Comparison of ENCODE assay signal across 8 cellular contexts in genomic region chr7:133081119-133081604, GRCh38. TPM values are rescaled to one million over a fixed set of nuclear protein-coding genes. Genes with fewer than 3 reads are reported as not detected.
DNase-seq lines count a peak whose midpoint lies in the region; ATAC-seq and TF ChIP-seq lines count a peak whose summit lies in the region.

No MANE protein-coding gene starts in this region.

- H3K4me3 Mint-ChIP-seq in CD8-positive, alpha-beta memory T cell, result peak overlapping the region; percentile 90 to 97 (median 93)

- TF ChIP-seq CTCF in MM.1S (IDR thresholded peaks at IDR 0.05; ENCODE audit: low read length), result no peak
- no peak for TF ChIP-seq CTCF in ascending aorta (IDR thresholded peaks at IDR 0.05)

- H2AFZ ChIP-seq in MM.1S (ENCODE audit: low read length), result peak overlapping the region; percentile 61

- CTCF ChIA-PET in CD8-positive, alpha-beta memory T cell (lab: Charles Lee), result no interaction called here

- H3K79me2 ChIP-seq in MM.1S (ENCODE audit: low read length), result peaks cover 57% of the 10 kb centered on the region

- peak overlapping the region; percentile 88 for H3K9ac ChIP-seq in MM.1S (ENCODE audit: low read length)

- peak overlapping the region; percentile 94 for H3K27ac ChIP-seq in CD8-positive, alpha-beta memory T cell (ENCODE audit: low read depth, low read length)
- peak overlapping the region; percentile 42; the same call in 1 of the 2 replicates for H3K27ac ChIP-seq in MM.1S (ENCODE audit: low read length)
- H3K27ac ChIP-seq in ascending aorta, result peak overlapping the region in 1 of 2 donors; percentile 82

- no peaks in the 10 kb centered on the region for H3K9me2 ChIP-seq in MM.1S (replicated peaks; ENCODE audit: insufficient read depth, low read length)

- H3K4me1 ChIP-seq in CD8-positive, alpha-beta memory T cell (ENCODE audit: insufficient read depth, low read length), result peaks cover 16% of the 10 kb centered on the region
- H3K4me1 ChIP-seq in MM.1S (ENCODE audit: low read length) (no peaks in the 10 kb centered on the region), ascending aorta (peaks cover 4 to 9% of the 10 kb centered on the region in 2 donors)

- H3K9me3 Mint-ChIP-seq in CD8-positive, alpha-beta memory T cell, result no peaks in the 10 kb centered on the region

- H4K20me1 ChIP-seq in MM.1S (ENCODE audit: insufficient read depth, low read length), result peaks cover 27% of the 10 kb centered on the region

- H3K9me3 ChIP-seq in CD8-positive, alpha-beta memory T cell (ENCODE audit: low read length), result no peaks in the 10 kb centered on the region
- H3K9me3 ChIP-seq in MM.1S (replicated peaks; ENCODE audit: insufficient read depth, low read length) (no peaks in the 10 kb centered on the region), ascending aorta (no peaks in the 10 kb centered on the region)

- peaks cover 0 to 19% (median 2%) of the 10 kb centered on the region in 3 donors for H3K36me3 Mint-ChIP-seq in CD8-positive, alpha-beta memory T cell

- intact Hi-C loops in ascending aorta (cut with DNase I) (loop anchor here (2.0 to 10.0 kb wide), 3 partner anchors 172 to 1234 kb away; partner anchors contain the start of genes EXOC4, LRGUK and SLC35B4), sciatic nerve (cut with DNase I) (no loop called here)

- peaks cover 7% of the 10 kb centered on the region; the same call in 1 of the 2 replicates for H3F3A ChIP-seq in MM.1S (ENCODE audit: insufficient read depth, low read length)

- no peak for ATAC-seq in sciatic nerve
- no peak for ATAC-seq in GM21367 (IDR thresholded peaks at IDR 0.05; ENCODE audit: unreplicated experiment)

- no peaks in the 10 kb centered on the region for H3K36me3 ChIP-seq in CD8-positive, alpha-beta memory T cell (ENCODE audit: insufficient read depth, low read length)
- H3K36me3 ChIP-seq in MM.1S (replicated peaks; ENCODE audit: insufficient read depth, low read length) (0 out of 2 replicates have a peak, but pooled peaks cover 5% of the 10 kb centered on the region), ascending aorta (no peaks in the 10 kb centered on the region)

- peaks cover 0 to 2% of the 10 kb centered on the region in 2 donors for H3K27me3 Mint-ChIP-seq in CD8-positive, alpha-beta memory T cell

- DNase-seq in CD8-positive, alpha-beta memory T cell, result no peak
- peak; percentile 12 for DNase-seq in MM.1S
- no peak for DNase-seq in ascending aorta (ENCODE audit: low spot score in 2 of 2)
- DNase-seq in iPS-NIHi7 (ENCODE audit: extremely low spot score), result peak; percentile 38
- peak; percentile 2 to 8 (median 7) for DNase-seq in stimulated activated CD4-positive, alpha-beta T cell treated with anti-CD3 and anti-CD28 coated beads, TNF-alpha, amount 100 ng/mL, for 24 hours (ENCODE audit: low read depth in 3 of 3)
- DNase-seq in sciatic nerve (ENCODE audit: low spot score), result no peak
- no peak for DNase-seq in activated CD4-positive, CD25-positive, alpha-beta regulatory T cell treated with anti-CD3 and anti-CD28 coated beads, Interleukin-2, amount 50 U/mL, for 72 hours

- peaks cover 30 to 54% (median 40%) of the 10 kb centered on the region in 3 donors for H3K4me1 Mint-ChIP-seq in CD8-positive, alpha-beta memory T cell

- no peaks in the 10 kb centered on the region for H3K27me3 ChIP-seq in CD8-positive, alpha-beta memory T cell (ENCODE audit: insufficient read depth, low read length, poor library complexity, severe bottlenecking)
- H3K27me3 ChIP-seq in MM.1S (replicated peaks; ENCODE audit: insufficient read depth, low read length), result no peaks in the 10 kb centered on the region
- no peaks in the 10 kb centered on the region for H3K27me3 ChIP-seq in ascending aorta

- POLR2A ChIA-PET in CD8-positive, alpha-beta memory T cell (lab: Charles Lee), result interaction anchor here (1.1 kb wide), 2 partner anchors 172 to 1236 kb away, joined by 4 to 8 read pairs; partner anchors contain the start of genes EXOC4 and SLC35B4

- H3K27ac Mint-ChIP-seq in CD8-positive, alpha-beta memory T cell, result peak overlapping the region; percentile 85 to 99 (median 96)

- H3K4me2 ChIP-seq in MM.1S (ENCODE audit: low read depth, low read length), result peak overlapping the region; percentile 84

- H3K4me3 ChIP-seq in CD8-positive, alpha-beta memory T cell (ENCODE audit: low read length), result peak overlapping the region; percentile 94
- peak overlapping the region; percentile 89 for H3K4me3 ChIP-seq in MM.1S (ENCODE audit: low read length)
- peak overlapping the region; percentile 83 to 85 for H3K4me3 ChIP-seq in ascending aorta

RNA-seq across cellular contexts. Expression of gene CHCHD3, which starts 0.7 kb away (rescaled TPM):
- 10 to 100 TPM; 86.9 to 87.6 TPM for total RNA-seq in CD8-positive, alpha-beta memory T cell
- polyA plus RNA-seq in CD8-positive, alpha-beta memory T cell, result 59.1 TPM
- 26.2 TPM for total RNA-seq in ascending aorta
- 35.0 TPM for total RNA-seq in sciatic nerve

Comparison
In these comparisons a context has a peak if more than half of its experiments do, and no peak if none do; other contexts are left out.
1. DNase-seq: peak in MM.1S (single experiment), iPS-NIHi7 (single experiment) and stimulated activated CD4-positive, alpha-beta T cell treated with anti-CD3 and anti-CD28 coated beads, TNF-alpha, amount 100 ng/mL, for 24 hours (3 of 3); none in CD8-positive, alpha-beta memory T cell (0 of 5), ascending aorta (0 of 2), sciatic nerve (single experiment) and activated CD4-positive, CD25-positive, alpha-beta regulatory T cell treated with anti-CD3 and anti-CD28 coated beads, Interleukin-2, amount 50 U/mL, for 72 hours (single experiment).
2. Peak in every context shown above with its lines, with median percentiles within 50 percentile points of each other: H3K4me3 ChIP-seq.